In genomic region chr4:121380448-121381147, GRCh38 we compare ENCODE assay signal across 8 cellular contexts. TPM values are rescaled to one million over a fixed set of nuclear protein-coding genes. Genes with fewer than 3 reads are reported as not detected.
DNase-seq lines count a peak whose midpoint lies in the region; ATAC-seq and TF ChIP-seq lines count a peak whose summit lies in the region.

QRFPR (minus strand) TSS chr4:121381018; CDS start chr4:121380647, 371 bp downstream.

- H3K36me3 ChIP-seq in CD4-positive, alpha-beta memory T cell (ENCODE audit: insufficient read depth, low read length) = no peaks in the 10 kb centered on the region

- CTCF ChIA-PET in CD4-positive, alpha-beta memory T cell (lab: Charles Lee; ENCODE audit: partially characterized antibody) = no interaction called here
- CTCF ChIA-PET in RWPE1 (lab: Yijun Ruan, JAX) = interaction anchor here (0.5 to 2.1 kb wide), 2 partner anchors 10 to 324 kb away, joined by 3 to 6 read pairs; no protein-coding TSS in a partner anchor

- H3K27ac ChIP-seq in CD4-positive, alpha-beta memory T cell (ENCODE audit: low read depth, low read length) = no peak within 1 kb of the TSS
- H3K27ac ChIP-seq in RWPE1 = peak within 1 kb of the TSS; percentile 23

- no peak for TF ChIP-seq CTCF in RWPE1 (conservative IDR thresholded peaks at IDR 0.05; ENCODE audit: low read depth)
- no peak for TF ChIP-seq CTCF in epithelial cell of proximal tubule (conservative IDR thresholded peaks at IDR 0.05; ENCODE audit: low read depth, low read length)
- no peak for TF ChIP-seq CTCF in nephron progenitor cell (IDR thresholded peaks at IDR 0.05)

- peaks cover 49 to 62% of the 10 kb centered on the region in 2 donors for H3K27me3 Mint-ChIP-seq in CD4-positive, alpha-beta memory T cell
- peaks cover 62% of the 10 kb centered on the region for H3K27me3 Mint-ChIP-seq in nephron progenitor cell (ENCODE audit: low read depth, poor library complexity)

- peaks cover 5 to 12% (median 9%) of the 10 kb centered on the region in 4 donors for H3K4me1 Mint-ChIP-seq in CD4-positive, alpha-beta memory T cell
- H3K4me1 Mint-ChIP-seq in nephron progenitor cell = peaks cover 7% of the 10 kb centered on the region

- H3K27ac Mint-ChIP-seq in CD4-positive, alpha-beta memory T cell = no peak within 1 kb of the TSS
- no peak within 1 kb of the TSS for H3K27ac Mint-ChIP-seq in nephron progenitor cell

- H3K27me3 ChIP-seq in CD4-positive, alpha-beta memory T cell (ENCODE audit: insufficient read depth, low read length) = peaks cover 7% of the 10 kb centered on the region

- peaks cover 0 to 2% (median 0%) of the 10 kb centered on the region in 8 donors for H3K9me3 Mint-ChIP-seq in CD4-positive, alpha-beta memory T cell
- H3K9me3 Mint-ChIP-seq in nephron progenitor cell = peaks cover 6% of the 10 kb centered on the region

- POLR2A ChIA-PET in CD4-positive, alpha-beta memory T cell (lab: Charles Lee; ENCODE audit: partially characterized antibody) = no interaction called here
- POLR2A ChIA-PET in RWPE1 (lab: Yijun Ruan, JAX; ENCODE audit: low non-redundant PET) = no interaction called here

- H3K36me3 Mint-ChIP-seq in CD4-positive, alpha-beta memory T cell = no peaks in the 10 kb centered on the region
- H3K36me3 Mint-ChIP-seq in nephron progenitor cell (ENCODE audit: low read depth) = no peaks in the 10 kb centered on the region

- no peak for TF ChIP-seq POLR2A in GM18505 (IDR thresholded peaks at IDR 0.05; ENCODE audit: borderline replicate concordance, extremely low read depth, insufficient read depth, insufficient read length)

- no peak for DNase-seq in CD4-positive, alpha-beta memory T cell
- DNase-seq in RWPE1 (ENCODE audit: low spot score) = peak; percentile 69
- no peak for DNase-seq in epithelial cell of proximal tubule (ENCODE audit: low read depth)
- peak; percentile 60 for DNase-seq in nephron progenitor cell
- no peak for DNase-seq in NCI-H1436 treated with DMSO at 0.1 percent for 48 hours (lab: John Stamatoyannopoulos, UW)

- no peaks in the 10 kb centered on the region for H3K9me3 ChIP-seq in CD4-positive, alpha-beta memory T cell (ENCODE audit: control insufficient read depth in 1 of 2, low read length in 2 of 2)

- peak within 1 kb of the TSS; percentile 43 to 82 (median 73) for H3K4me3 Mint-ChIP-seq in CD4-positive, alpha-beta memory T cell
- H3K4me3 Mint-ChIP-seq in nephron progenitor cell = peak within 1 kb of the TSS; percentile 88

- no peak within 1 kb of the TSS for H3K4me3 ChIP-seq in CD4-positive, alpha-beta memory T cell (ENCODE audit: low read length in 2 of 2)
- H3K4me3 ChIP-seq in epithelial cell of proximal tubule (ENCODE audit: low read depth, low read length) = peak within 1 kb of the TSS; percentile 62

- no peak for ATAC-seq in GM18505 (IDR thresholded peaks at IDR 0.05; ENCODE audit: unreplicated experiment)
- ATAC-seq in HG03469 (IDR thresholded peaks at IDR 0.05; ENCODE audit: unreplicated experiment) = no peak
- no peak for ATAC-seq in HG03565 (IDR thresholded peaks at IDR 0.05; ENCODE audit: unreplicated experiment)

- intact Hi-C loops in CD4-positive, alpha-beta memory T cell (cut with micrococcal nuclease) = no loop called here

- H3K4me1 ChIP-seq in CD4-positive, alpha-beta memory T cell (ENCODE audit: insufficient read depth, low read length) = peaks cover 6% of the 10 kb centered on the region

RNA-seq across cellular contexts. Expression of gene QRFPR, which starts in this region (rescaled TPM):
- total RNA-seq in CD4-positive, alpha-beta memory T cell = not detected
- not detected for polyA plus RNA-seq in CD4-positive, alpha-beta memory T cell
- 0.51 TPM in 1 of 2 replicates, not detected in the other for total RNA-seq in epithelial cell of proximal tubule

Comparison
In these comparisons a context has a peak if more than half of its experiments do, and no peak if none do; other contexts are left out.
1. DNase-seq: peak in RWPE1 (single experiment) and nephron progenitor cell (single experiment); none in CD4-positive, alpha-beta memory T cell (0 of 5), epithelial cell of proximal tubule (single experiment) and NCI-H1436 treated with DMSO at 0.1 percent for 48 hours (single experiment).